In genomic region chr7:25179771-25180591, GRCh38 we compare ENCODE assay signal across 1 cellular context.
A peak's percentile ranks its signal among the peaks of the same experiment; 100 is the strongest.
TF ChIP-seq lines count a peak whose summit lies in the region.

No MANE protein-coding gene starts in this region.

TF ChIP-seq in HepG2, 621 proteins besides CTCF, POLR2A, EP300 and RAD21 (continued from another document and continues in another):
- TF ChIP-seq ZBTB49 (CRISPR knock-in tag; IDR thresholded peaks at IDR 0.05; ENCODE audit: borderline replicate concordance) (no peak), SCMH1 (CRISPR knock-in tag; IDR thresholded peaks at IDR 0.05; ENCODE audit: borderline replicate concordance) (no peak), SIX1 (CRISPR knock-in tag; IDR thresholded peaks at IDR 0.05; ENCODE audit: borderline replicate concordance) (no peak), GATAD2A (CRISPR knock-in tag; IDR thresholded peaks at IDR 0.05) (peak; percentile 8; the same call in 1 of the 2 replicates), THAP9 (CRISPR knock-in tag; IDR thresholded peaks at IDR 0.05; ENCODE audit: borderline replicate concordance) (no peak), SYNCRIP (IDR thresholded peaks at IDR 0.05; ENCODE audit: insufficient read depth, low read depth, low read length) (no peak), MIER3 (CRISPR knock-in tag; IDR thresholded peaks at IDR 0.05; ENCODE audit: borderline replicate concordance) (no peak), ATRX (CRISPR knock-in tag; IDR thresholded peaks at IDR 0.05; ENCODE audit: borderline replicate concordance) (no peak), CHD2 (IDR thresholded peaks at IDR 0.05; ENCODE audit: low read depth, low read length) (no peak), ELK4 (CRISPR knock-in tag; IDR thresholded peaks at IDR 0.05; ENCODE audit: borderline replicate concordance) (no peak), ZNF24 (IDR thresholded peaks at IDR 0.05) (no peak), ZSCAN30 (CRISPR knock-in tag; IDR thresholded peaks at IDR 0.05) (no peak), ELF3 (CRISPR knock-in tag; IDR thresholded peaks at IDR 0.05) (no peak), RORA (CRISPR knock-in tag; IDR thresholded peaks at IDR 0.05) (no peak), ZNF383 (CRISPR knock-in tag; IDR thresholded peaks at IDR 0.05; ENCODE audit: borderline replicate concordance) (no peak), FOXK2 (IDR thresholded peaks at IDR 0.05) (no peak), CHCHD3 (CRISPR knock-in tag; IDR thresholded peaks at IDR 0.05) (no peak), ZNF253 (CRISPR knock-in tag; IDR thresholded peaks at IDR 0.05; ENCODE audit: borderline replicate concordance) (no peak), ZNF580 (CRISPR knock-in tag; IDR thresholded peaks at IDR 0.05; ENCODE audit: borderline replicate concordance, low read depth) (peak; percentile 42; the same call in 1 of the 2 replicates), SIX4 (CRISPR knock-in tag; IDR thresholded peaks at IDR 0.05) (no peak), ZNF12 (CRISPR knock-in tag; IDR thresholded peaks at IDR 0.05) (no peak), TARDBP (CRISPR knock-in tag; IDR thresholded peaks at IDR 0.05) (no peak), PRDM15 (CRISPR knock-in tag; IDR thresholded peaks at IDR 0.05) (0 out of 2 replicates have a peak, but pooled peaks have one; percentile 44), PATZ1 (CRISPR knock-in tag; IDR thresholded peaks at IDR 0.05) (peak; percentile 59), THRA (CRISPR knock-in tag; IDR thresholded peaks at IDR 0.05; ENCODE audit: borderline replicate concordance) (no peak), BORCS8-MEF2B (CRISPR knock-in tag; IDR thresholded peaks at IDR 0.05) (no peak), ZNF292 (CRISPR knock-in tag; IDR thresholded peaks at IDR 0.05; ENCODE audit: borderline replicate concordance, low read depth) (no peak), TBX3 (IDR thresholded peaks at IDR 0.05; ENCODE audit: borderline replicate concordance) (no peak), FOXA1 (IDR thresholded peaks at IDR 0.05) (no peak), FOXA1 (CRISPR knock-in tag; IDR thresholded peaks at IDR 0.05) (no peak), HOXA9 (CRISPR knock-in tag; IDR thresholded peaks at IDR 0.05; ENCODE audit: borderline replicate concordance) (no peak), KAT8 (CRISPR knock-in tag; IDR thresholded peaks at IDR 0.05) (no peak), ZNF710 (CRISPR knock-in tag; IDR thresholded peaks at IDR 0.05; ENCODE audit: borderline replicate concordance) (no peak), TAF1 (CRISPR knock-in tag; IDR thresholded peaks at IDR 0.05) (peak; percentile 52; the same call in 1 of the 2 replicates), SP1 (IDR thresholded peaks at IDR 0.05) (no peak), SP1 (CRISPR knock-in tag; IDR thresholded peaks at IDR 0.05) (peak; percentile 92), MATR3 (CRISPR knock-in tag; IDR thresholded peaks at IDR 0.05) (no peak), NCOA1 (CRISPR knock-in tag; IDR thresholded peaks at IDR 0.05) (no peak), ZEB1 (IDR thresholded peaks at IDR 0.05; ENCODE audit: insufficient replicate concordance, low read depth) (no peak), PAF1 (CRISPR knock-in tag; IDR thresholded peaks at IDR 0.05) (no peak), SP140L (CRISPR knock-in tag; IDR thresholded peaks at IDR 0.05; ENCODE audit: borderline replicate concordance) (no peak), SKIL (CRISPR knock-in tag; IDR thresholded peaks at IDR 0.05; ENCODE audit: borderline replicate concordance) (no peak), ETV5 (CRISPR knock-in tag; IDR thresholded peaks at IDR 0.05; ENCODE audit: borderline replicate concordance) (no peak), ZFP91 (CRISPR knock-in tag; IDR thresholded peaks at IDR 0.05; ENCODE audit: borderline replicate concordance) (0 out of 2 replicates have a peak, but pooled peaks have one; percentile 2)
